1 cellular context compared by ENCODE assay signal in the genomic region with DNA sequence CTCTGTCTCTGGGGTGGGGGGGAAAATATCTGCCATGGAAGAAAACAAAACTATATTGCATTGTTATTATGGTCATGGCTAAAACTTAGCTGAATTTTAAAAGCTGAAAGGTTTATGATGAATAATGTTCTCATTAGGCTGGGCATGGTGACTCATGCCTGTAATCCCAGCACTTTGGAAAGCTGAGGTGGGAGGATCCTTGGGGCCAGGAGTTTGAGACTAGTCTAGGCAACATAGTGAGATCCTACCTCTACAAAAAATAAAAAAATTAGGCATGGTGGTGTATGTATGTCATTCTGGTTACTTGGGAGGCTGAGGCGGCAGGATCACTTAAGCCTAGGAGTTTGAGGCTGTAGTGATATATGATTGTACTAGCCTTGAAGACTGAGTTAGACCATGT.
TF ChIP-seq lines count a peak whose summit lies in the region.

No MANE protein-coding gene starts in this region.

TF ChIP-seq in SK-N-SH, 30 proteins besides CTCF, POLR2A, EP300 and RAD21:
- TF ChIP-seq EZH2phosphoT487 (IDR thresholded peaks at IDR 0.05; ENCODE audit: borderline replicate concordance, low read depth): no peak
- peak; percentile 35; the same call in 1 of the 2 replicates for TF ChIP-seq JUND (IDR thresholded peaks at IDR 0.05)
- peak; percentile 73 for TF ChIP-seq FOSL2 (IDR thresholded peaks at IDR 0.05; ENCODE audit: borderline replicate concordance, low read depth)
- TF ChIP-seq, protein P1, sequence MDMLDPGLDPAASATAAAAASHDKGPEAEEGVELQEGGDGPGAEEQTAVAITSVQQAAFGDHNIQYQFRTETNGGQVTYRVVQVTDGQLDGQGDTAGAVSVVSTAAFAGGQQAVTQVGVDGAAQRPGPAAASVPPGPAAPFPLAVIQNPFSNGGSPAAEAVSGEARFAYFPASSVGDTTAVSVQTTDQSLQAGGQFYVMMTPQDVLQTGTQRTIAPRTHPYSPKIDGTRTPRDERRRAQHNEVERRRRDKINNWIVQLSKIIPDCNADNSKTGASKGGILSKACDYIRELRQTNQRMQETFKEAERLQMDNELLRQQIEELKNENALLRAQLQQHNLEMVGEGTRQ (IDR thresholded peaks at IDR 0.05; ENCODE audit: borderline replicate concordance, low read depth, low read length): no peak
- no peak for TF ChIP-seq RFX5 (IDR thresholded peaks at IDR 0.05; ENCODE audit: low read length)
- TF ChIP-seq, protein P2, sequence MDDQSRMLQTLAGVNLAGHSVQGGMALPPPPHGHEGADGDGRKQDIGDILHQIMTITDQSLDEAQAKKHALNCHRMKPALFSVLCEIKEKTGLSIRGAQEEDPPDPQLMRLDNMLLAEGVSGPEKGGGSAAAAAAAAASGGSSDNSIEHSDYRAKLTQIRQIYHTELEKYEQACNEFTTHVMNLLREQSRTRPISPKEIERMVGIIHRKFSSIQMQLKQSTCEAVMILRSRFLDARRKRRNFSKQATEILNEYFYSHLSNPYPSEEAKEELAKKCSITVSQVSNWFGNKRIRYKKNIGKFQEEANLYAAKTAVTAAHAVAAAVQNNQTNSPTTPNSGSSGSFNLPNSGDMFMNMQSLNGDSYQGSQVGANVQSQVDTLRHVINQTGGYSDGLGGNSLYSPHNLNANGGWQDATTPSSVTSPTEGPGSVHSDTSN (IDR thresholded peaks at IDR 0.05): peak; percentile 53; the same call in 1 of the 2 replicates
- TF ChIP-seq MXI1 (IDR thresholded peaks at IDR 0.05; ENCODE audit: low read depth, low read length): no peak
